In genomic region chr9:127937383-127938297, GRCh38 we compare ENCODE assay signal across 8 cellular contexts. TPM values are rescaled to one million over a fixed set of nuclear protein-coding genes. Genes with fewer than 3 reads are reported as not detected.
DNase-seq lines count a peak whose midpoint lies in the region; ATAC-seq, FAIRE-seq and TF ChIP-seq lines count a peak whose summit lies in the region.

DPM2 (minus strand) TSS chr9:127937854; CDS start chr9:127937820, 34 bp downstream.

- DNase-seq in NCI-H2196 (lab: John Stamatoyannopoulos, UW; ENCODE audit: unreplicated experiment) (peak; percentile 86), bronchial epithelial cell (ENCODE audit: low read depth) (peak; percentile 68), iPS-NIHi7 (ENCODE audit: extremely low spot score) (peak; percentile 91), small intestine (peak; percentile 88)

- H3K9me3 ChIP-seq in small intestine (ENCODE audit: control insufficient read depth, low read depth): no peaks in the 10 kb centered on the region

- peaks cover 14% of the 10 kb centered on the region for H3K36me3 ChIP-seq in bronchial epithelial cell (ENCODE audit: control insufficient read depth, insufficient read depth, low read length)
- peaks cover 2 to 11% of the 10 kb centered on the region in 2 donors for H3K36me3 ChIP-seq in small intestine (ENCODE audit: control insufficient read depth in 2 of 2, insufficient read depth in 2 of 2, low read length in 2 of 2)

- peaks cover 9% of the 10 kb centered on the region in 2 donors for H3K4me1 ChIP-seq in small intestine (ENCODE audit: control insufficient read depth in 2 of 2, insufficient read depth in 1 of 2, low read depth in 1 of 2, low read length in 1 of 2)

- 1 to 5% (median 3%) methylated on average over 60 to 61 of the region's 61 CpGs for WGBS in small intestine, 3 donors

- no peak for FAIRE-seq in bronchial epithelial cell (lab: Jason Lieb, UNC)
- FAIRE-seq in small intestine (lab: Jason Lieb, UNC): no peak

- no peak for TF ChIP-seq CTCF in 22Rv1 (IDR thresholded peaks at IDR 0.05)
- TF ChIP-seq CTCF in WI38 (IDR thresholded peaks at IDR 0.05; ENCODE audit: low read depth, low read length): no peak
- TF ChIP-seq CTCF in bronchial epithelial cell (IDR thresholded peaks at IDR 0.05; ENCODE audit: insufficient read depth, low read length, severe bottlenecking): no peak

- H3K27me3 ChIP-seq in bronchial epithelial cell (ENCODE audit: control insufficient read depth, insufficient read depth, low read length) (no peaks in the 10 kb centered on the region), small intestine (ENCODE audit: control insufficient read depth in 2 of 2, insufficient read depth in 2 of 2, low read length in 2 of 2) (no peaks in the 10 kb centered on the region)

- H3K27ac ChIP-seq in 22Rv1: peak within 1 kb of the TSS; percentile 56
- H3K27ac ChIP-seq in small intestine (ENCODE audit: low read depth in 1 of 2, low read length in 1 of 2): peak within 1 kb of the TSS in 1 of 2 donors; percentile 57

- H3K4me3 ChIP-seq in WI38 (ENCODE audit: low read depth, low read length) (peak within 1 kb of the TSS; percentile 90), bronchial epithelial cell (ENCODE audit: low read depth, low read length) (peak within 1 kb of the TSS; percentile 71), small intestine (ENCODE audit: low read depth in 1 of 2, low read length in 2 of 2) (peak within 1 kb of the TSS; percentile 53 to 76)

- ATAC-seq in GM18511 (IDR thresholded peaks at IDR 0.05; ENCODE audit: unreplicated experiment) (peak; percentile 89), HG03039 (IDR thresholded peaks at IDR 0.05; ENCODE audit: unreplicated experiment) (peak; percentile 79)

RNA-seq across cellular contexts. Expression of gene DPM2, which starts in this region (rescaled TPM):
- total RNA-seq in bronchial epithelial cell: 11.8 and 17.4 TPM in 2 replicates
- 10 to 100 TPM; 23.2 to 46.0 (median 37.8) TPM for polyA plus RNA-seq in small intestine
